In genomic region chr13:90454002-90454636, GRCh38 we compare ENCODE assay signal across 29 cellular contexts.
DNase-seq lines count a peak whose midpoint lies in the region; ATAC-seq, FAIRE-seq and TF ChIP-seq lines count a peak whose summit lies in the region.
"Had no signal": no experiment of that assay in that cellular context is flagged by ENCODE, and none has a peak within 500 bp of the region (broad histone marks: within the 10 kb centered on the region; RNA-seq: fewer than 3 reads in every experiment).

No MANE protein-coding gene starts in this region.

- no peaks in the 10 kb centered on the region for H3K4me1 Mint-ChIP-seq in progenitor cell of endocrine pancreas (ENCODE audit: low read depth)
- H3K4me1 Mint-ChIP-seq: CD14-positive monocyte; CD8-positive, alpha-beta memory T cell had no signal

- H3K27ac Mint-ChIP-seq in progenitor cell of endocrine pancreas = no peak overlapping the region
- H3K27ac Mint-ChIP-seq: CD14-positive monocyte; CD8-positive, alpha-beta memory T cell; T-helper 2 cell treated with Interferon-gamma antibody and Interleukin-4, amounts not matched to agents 5 μg/mL and 100 μg/mL, for 36 hours had no signal

- no peaks in the 10 kb centered on the region for H3K79me2 ChIP-seq in PC-3 (ENCODE audit: low read length)

- H3K27me3 ChIP-seq in PC-3 (ENCODE audit: low read length) = no peaks in the 10 kb centered on the region
- H3K27me3 ChIP-seq: BE2C, SJSA1 had no signal

- in situ Hi-C loops in GM13977 (cut with MboI; ENCODE audit: low pct_unique_long_range_greater_than_20kb, low sequenced_read_pairs, unreplicated experiment) = no loop called here

- H3K9ac ChIP-seq in PC-3 (ENCODE audit: low read length) = no peak overlapping the region

- H3K4me1 ChIP-seq in PC-3 (ENCODE audit: insufficient read depth, low read length) = peaks cover 6% of the 10 kb centered on the region
- H3K4me1 ChIP-seq: BE2C, SJSA1 had no signal

- no peak overlapping the region for H3K4me3 Mint-ChIP-seq in progenitor cell of endocrine pancreas (ENCODE audit: low read depth)
- H3K4me3 Mint-ChIP-seq: CD14-positive monocyte; CD8-positive, alpha-beta memory T cell; T-helper 2 cell treated with Interferon-gamma antibody and Interleukin-4, amounts not matched to agents 5 μg/mL and 100 μg/mL, for 36 hours had no signal

- no peak for TF ChIP-seq POLR2A in H54 (IDR thresholded peaks at IDR 0.05; ENCODE audit: low read depth, low read length)

- FAIRE-seq in H54 (lab: Jason Lieb, UNC) = peak; percentile 61
- FAIRE-seq: H1, HepG2 had no signal

- no peaks in the 10 kb centered on the region for H3K27me3 Mint-ChIP-seq in progenitor cell of endocrine pancreas
- H3K27me3 Mint-ChIP-seq: CD8-positive, alpha-beta memory T cell had no signal

- H3K27ac ChIP-seq in PC-3 (ENCODE audit: low read length) = no peak overlapping the region
- H3K27ac ChIP-seq: SJSA1 had no signal

- H3K9me3 Mint-ChIP-seq in progenitor cell of endocrine pancreas (ENCODE audit: low read depth) = no peaks in the 10 kb centered on the region

- BruUV-seq in PC-3 (replicated peaks; lab: Mats Ljungman, UMichigan) = no TSS peak

- H4K20me1 ChIP-seq in PC-3 (ENCODE audit: low read length) = no peaks in the 10 kb centered on the region

- no peaks in the 10 kb centered on the region for H3K9me2 ChIP-seq in PC-3 (replicated peaks; ENCODE audit: low read length)

- POLR2A ChIA-PET in PC-3 (lab: Charles Lee; ENCODE audit: unreplicated experiment) = no interaction called here

- H2AFZ ChIP-seq in PC-3 (ENCODE audit: low read length) = no peak overlapping the region

- H3F3A ChIP-seq in PC-3 (ENCODE audit: low read length, unreplicated experiment) = no peaks in the 10 kb centered on the region

- DNase-seq in COR-L47 (lab: John Stamatoyannopoulos, UW) = peak; percentile 6
- no peak for DNase-seq in H54 (ENCODE audit: insufficient read length, low spot score)
- DNase-seq in PC-3 = peak; percentile 14
- peak; percentile 9 for DNase-seq in epithelial cell of esophagus (ENCODE audit: low read depth)
- DNase-seq in GM13977 (ENCODE audit: low spot score) = no peak
- DNase-seq in progenitor cell of endocrine pancreas (ENCODE audit: low spot score, unreplicated experiment) = no peak
- DNase-seq in NCI-H1092 (lab: John Stamatoyannopoulos, UW) = no peak
- DNase-seq: ACHN; BE2C; Calu3; CD8-positive, alpha-beta memory T cell; DMS153; DND-41; KG1; MM.1S; NCI-H1092 treated with DMSO at 0.1 percent for 48 hours; NCI-H146; NCI-H1930; NCI-H446 treated with DMSO at 0.1 percent for 48 hours; NCI-H526; Right ventricle myocardium superior; RPMI8226; T-helper 1 cell had no signal

- no peak for TF ChIP-seq CTCF in PC-3 (conservative IDR thresholded peaks at IDR 0.05; ENCODE audit: low read depth, low read length)
- TF ChIP-seq CTCF in epithelial cell of esophagus (IDR thresholded peaks at IDR 0.05; ENCODE audit: insufficient read depth, low read depth, low read length, missing control alignments) = no peak
- TF ChIP-seq CTCF in GM13977 (IDR thresholded peaks at IDR 0.05; ENCODE audit: extremely low read depth, insufficient read depth, missing control alignments) = no peak
- TF ChIP-seq CTCF in progenitor cell of endocrine pancreas (IDR thresholded peaks at IDR 0.05; ENCODE audit: unreplicated experiment) = no peak

- no peak overlapping the region for H3K4me2 ChIP-seq in PC-3 (ENCODE audit: low read length)

- intact Hi-C loops in PC-3 (cut with micrococcal nuclease) = loop anchor here (10.0 kb wide), 2 partner anchors 511 to 561 kb away; no protein-coding TSS in a partner anchor

- CTCF ChIA-PET in PC-3 (lab: Charles Lee) = no interaction called here

- no peak; the same call in 1 of the 2 replicates for ATAC-seq in PC-3
- ATAC-seq: HCT116, HepG2 had no signal

- no peaks in the 10 kb centered on the region for H3K9me3 ChIP-seq in PC-3 (ENCODE audit: low read length)
- H3K9me3 ChIP-seq: BE2C, SJSA1 had no signal

- H3K36me3 ChIP-seq in PC-3 (ENCODE audit: low read depth, low read length) = no peaks in the 10 kb centered on the region
- H3K36me3 ChIP-seq: BE2C, SJSA1 had no signal

- H3K36me3 Mint-ChIP-seq in progenitor cell of endocrine pancreas (ENCODE audit: insufficient read depth) = no peaks in the 10 kb centered on the region
- H3K36me3 Mint-ChIP-seq: CD14-positive monocyte; CD8-positive, alpha-beta memory T cell had no signal

- H3K4me3 ChIP-seq in PC-3 (ENCODE audit: low read length) (no peak overlapping the region), epithelial cell of esophagus (ENCODE audit: low read length) (no peak overlapping the region)
- H3K4me3 ChIP-seq: SJSA1 had no signal

Comparison
In these comparisons a context has a peak if more than half of its experiments do, and no peak if none do; other contexts are left out.
1. DNase-seq: peak in COR-L47 (single experiment), PC-3 (single experiment) and epithelial cell of esophagus (single experiment); none in H54 (single experiment), GM13977 (single experiment), progenitor cell of endocrine pancreas (single experiment) and NCI-H1092 (single experiment).